ENCODE assay signal across 9 cellular contexts in genomic region chr14:50828738-50829471, GRCh38. TPM values are rescaled to one million over a fixed set of nuclear protein-coding genes. Genes with fewer than 3 reads are reported as not detected.
DNase-seq lines count a peak whose midpoint lies in the region; ATAC-seq and TF ChIP-seq lines count a peak whose summit lies in the region.
"Had no signal": no experiment of that assay in that cellular context is flagged by ENCODE, and none has a peak within 500 bp of the region (broad histone marks: within the 10 kb centered on the region; RNA-seq: fewer than 3 reads in every experiment).

No MANE protein-coding gene starts in this region.

- DNase-seq in heart right ventricle (no peak), Right ventricle myocardium superior (no peak), WTC11 (ENCODE audit: low spot score) (no peak), upper lobe of left lung (no peak), RWPE1 (ENCODE audit: low spot score) (no peak), NCI-H1048 (lab: John Stamatoyannopoulos, UW) (no peak)

- intact Hi-C loops in heart right ventricle (cut with DNase I): loop anchor here in 2 of 10 donors (5.0 kb wide), 2 partner anchors 37 to 42 kb away; no protein-coding TSS in a partner anchor
- intact Hi-C loops in Right ventricle myocardium superior (cut with DNase I): no loop called here

- H3K36me3 Mint-ChIP-seq in WTC11: peaks cover 3% of the 10 kb centered on the region; the same call in 1 of the 2 replicates

- H3K27ac Mint-ChIP-seq in WTC11: no peak overlapping the region

- H3K9me3 ChIP-seq in heart right ventricle: no peaks in the 10 kb centered on the region
- H3K9me3 ChIP-seq in iPS-18a (ENCODE audit: control insufficient read depth, low read depth, low read length): no peaks in the 10 kb centered on the region
- H3K9me3 ChIP-seq in upper lobe of left lung: no peaks in the 10 kb centered on the region

- peaks cover 91% of the 10 kb centered on the region for H3K27me3 Mint-ChIP-seq in WTC11 (ENCODE audit: low read depth)

- no peaks in the 10 kb centered on the region for H3K27me3 ChIP-seq in heart right ventricle
- peaks cover 80% of the 10 kb centered on the region for H3K27me3 ChIP-seq in iPS-18a (ENCODE audit: control insufficient read depth, insufficient read depth, low read length)
- H3K27me3 ChIP-seq in upper lobe of left lung: no peaks in the 10 kb centered on the region

- peak overlapping the region in 1 of 10 donors; percentile 94 for H3K27ac ChIP-seq in heart right ventricle
- H3K27ac ChIP-seq in iPS-18a (ENCODE audit: low read length): no peak overlapping the region
- H3K27ac ChIP-seq in upper lobe of left lung: peak overlapping the region in 2 of 4 donors; percentile 90 to 98
- no peak overlapping the region for H3K27ac ChIP-seq in RWPE1

- 69 to 71% methylated on average over 10 of the region's 10 CpGs for WGBS in heart right ventricle, 2 donors
- 56 to 70% methylated on average over 10 of the region's 10 CpGs for WGBS in upper lobe of left lung, 2 donors

- CTCF ChIA-PET in WTC11 (lab: Charles Lee) (interaction anchor here (1.1 to 5.3 kb wide), 7 partner anchors 18 to 266 kb away, joined by 3 to 51 read pairs (median 4); partner anchors contain the start of gene TRIM9), RWPE1 (lab: Yijun Ruan, JAX) (interaction anchor here (0.6 to 1.2 kb wide), 3 partner anchors 32 to 127 kb away, joined by 3 to 6 read pairs (median 5); no protein-coding TSS in a partner anchor)

- H3K36me3 ChIP-seq in heart right ventricle: peaks cover 0 to 8% (median 0%) of the 10 kb centered on the region in 9 donors
- no peaks in the 10 kb centered on the region for H3K36me3 ChIP-seq in iPS-18a (ENCODE audit: control insufficient read depth, low read depth, low read length)
- no peaks in the 10 kb centered on the region for H3K36me3 ChIP-seq in upper lobe of left lung

- TF ChIP-seq POLR2A in upper lobe of left lung (IDR thresholded peaks at IDR 0.05): no peak

- ATAC-seq in heart right ventricle: no peak
- ATAC-seq in Right ventricle myocardium superior (ENCODE audit: poor library complexity): no peak
- ATAC-seq in WTC11: no peak
- ATAC-seq in upper lobe of left lung (ENCODE audit: low FRiP score in 2 of 2): no peak
- ATAC-seq in HG03439 (IDR thresholded peaks at IDR 0.05; ENCODE audit: unreplicated experiment): no peak

- peak overlapping the region in 6 of 10 donors; percentile 88 to 99 (median 92) for H3K4me3 ChIP-seq in heart right ventricle
- H3K4me3 ChIP-seq in iPS-18a (ENCODE audit: low read length): peak overlapping the region; percentile 77
- H3K4me3 ChIP-seq in upper lobe of left lung: peak overlapping the region in 3 of 4 donors; percentile 90 to 98 (median 93)

- H3K4me3 Mint-ChIP-seq in WTC11: peak overlapping the region; percentile 80

- H3K9ac ChIP-seq in iPS-18a (ENCODE audit: low read length): peak overlapping the region; percentile 67

- H3K4me1 ChIP-seq in heart right ventricle: peaks cover 0 to 62% (median 22%) of the 10 kb centered on the region in 9 donors
- H3K4me1 ChIP-seq in iPS-18a (ENCODE audit: control insufficient read depth, low read depth, low read length): peaks cover 30% of the 10 kb centered on the region
- peaks cover 11 to 32% (median 27%) of the 10 kb centered on the region in 4 donors for H3K4me1 ChIP-seq in upper lobe of left lung

- TF ChIP-seq CTCF in heart right ventricle (IDR thresholded peaks at IDR 0.05) (no peak), WTC11 (IDR thresholded peaks at IDR 0.05) (no peak), upper lobe of left lung (IDR thresholded peaks at IDR 0.05) (no peak), RWPE1 (conservative IDR thresholded peaks at IDR 0.05; ENCODE audit: low read depth) (no peak)

- peaks cover 46% of the 10 kb centered on the region for H3K4me1 Mint-ChIP-seq in WTC11

- TF ChIP-seq EP300 in upper lobe of left lung (IDR thresholded peaks at IDR 0.05): no peak

- POLR2A ChIA-PET in WTC11 (lab: Charles Lee) (interaction anchor here (1.9 kb wide), 1 partner anchor 115 kb away, joined by 7 read pairs; the partner anchor contains the start of gene PYGL), RWPE1 (lab: Yijun Ruan, JAX; ENCODE audit: low non-redundant PET) (no interaction called here)

- H3K9me3 Mint-ChIP-seq in WTC11: no peaks in the 10 kb centered on the region

TF ChIP-seq in WTC11, 78 proteins besides CTCF, POLR2A, EP300 and RAD21:
- TF ChIP-seq MXD4 (CRISPR knock-in tag; IDR thresholded peaks at IDR 0.05; ENCODE audit: borderline replicate concordance) (no peak), PRDM15 (CRISPR knock-in tag; IDR thresholded peaks at IDR 0.05) (no peak), MYBL2 (CRISPR knock-in tag; IDR thresholded peaks at IDR 0.05) (no peak), SMAD4 (CRISPR knock-in tag; IDR thresholded peaks at IDR 0.05) (no peak), ATF6 (CRISPR knock-in tag; IDR thresholded peaks at IDR 0.05) (no peak), FOXJ3 (CRISPR knock-in tag; IDR thresholded peaks at IDR 0.05; ENCODE audit: borderline replicate concordance) (no peak), ZNF317 (CRISPR knock-in tag; IDR thresholded peaks at IDR 0.05; ENCODE audit: borderline replicate concordance, low read depth) (no peak), GRHL2 (CRISPR knock-in tag; IDR thresholded peaks at IDR 0.05; ENCODE audit: insufficient replicate concordance, severe bottlenecking) (no peak)

RNA-seq across cellular contexts. Expression of gene NIN, which starts 2.1 kb away (rescaled TPM):
- total RNA-seq in heart right ventricle (10 to 100 TPM; 20.2 to 38.7 (median 26.6) TPM), Right ventricle myocardium superior (22.8 TPM), WTC11 (2021) (23.8 to 28.8 TPM (median 26.3 TPM) in 3 replicates), upper lobe of left lung (10 to 100 TPM; 24.8 to 50.3 (median 42.2) TPM)
- polyA plus RNA-seq in heart right ventricle: 10 to 100 TPM in 1 of 2 donors, 1 to 10 TPM in 1; 4.0 to 14.3 TPM

RNA-seq across cellular contexts. Expression of gene ABHD12B, which starts 42.9 kb away (rescaled TPM):
- total RNA-seq in heart right ventricle: not detected
- not detected for polyA plus RNA-seq in heart right ventricle
- total RNA-seq in Right ventricle myocardium superior: not detected
- total RNA-seq in WTC11 (2021): 145 to 156 TPM (median 146 TPM) in 3 replicates
- 1 to 10 TPM in 1 of 6 donors, under 1 TPM in 2, not detected in 3; 0.26 to 7.6 (median 0.44) TPM for total RNA-seq in upper lobe of left lung
- total RNA-seq: SK-MEL-5 had no signal

Comparison
In these comparisons a context has a peak if more than half of its experiments do, and no peak if none do; other contexts are left out.
1. RNA of gene ABHD12B, which starts 42.9 kb away (total RNA-seq): 145 to 156 TPM in WTC11; 0.26 to 7.6 TPM in upper lobe of left lung, not detected in heart right ventricle and not detected in Right ventricle myocardium superior (single experiment); every median in the first group is over 10 times any median in the second.
2. Peak in every context shown above with its lines, with median percentiles within 50 percentile points of each other: H3K4me3 ChIP-seq.